Comparison of ENCODE assay signal across 17 cellular contexts in genomic region chr18:22550861-22551260, GRCh38.
A peak's percentile ranks its signal among the peaks of the same experiment; 100 is the strongest.
DNase-seq lines count a peak whose midpoint lies in the region; ATAC-seq and TF ChIP-seq lines count a peak whose summit lies in the region.
"Had no signal": no experiment of that assay in that cellular context is flagged by ENCODE, and none has a peak within 500 bp of the region (broad histone marks: within the 10 kb centered on the region; RNA-seq: fewer than 3 reads in every experiment).

No MANE protein-coding gene starts in this region.

- no peak overlapping the region for H2BK120ac ChIP-seq in mesenchymal stem cell (ENCODE audit: low read depth, low read length)

- peaks cover 11% of the 10 kb centered on the region for H3F3A ChIP-seq in PC-3 (ENCODE audit: low read length, unreplicated experiment)

- ATAC-seq in PC-3 (no peak), HG03196 (IDR thresholded peaks at IDR 0.05; ENCODE audit: unreplicated experiment) (no peak)
- ATAC-seq: GM12878, Right ventricle myocardium inferior had no signal

- H3K27me3 ChIP-seq in PC-3 (ENCODE audit: low read length) (no peaks in the 10 kb centered on the region), brain microvascular endothelial cell (replicated peaks) (no peaks in the 10 kb centered on the region), mesenchymal stem cell (ENCODE audit: control insufficient read depth in 1 of 2, insufficient read depth in 1 of 2, low read length in 2 of 2) (peaks cover 0 to 4% of the 10 kb centered on the region in 2 experiments)

- no peak overlapping the region for H3K18ac ChIP-seq in mesenchymal stem cell (ENCODE audit: low read depth in 1 of 2, low read length in 2 of 2)

- no peak overlapping the region for H2AFZ ChIP-seq in PC-3 (ENCODE audit: low read length)
- H2AFZ ChIP-seq in mesenchymal stem cell (ENCODE audit: low read depth, low read length): no peak overlapping the region

- no peaks in the 10 kb centered on the region for H3K9me3 ChIP-seq in PC-3 (ENCODE audit: low read length)
- no peaks in the 10 kb centered on the region for H3K9me3 ChIP-seq in mesenchymal stem cell (ENCODE audit: control insufficient read depth, low read length)
- H3K9me3 ChIP-seq: Caco-2, SK-N-SH had no signal

- no peak overlapping the region for H4K8ac ChIP-seq in mesenchymal stem cell (ENCODE audit: low read length)

- no peak overlapping the region for H2BK15ac ChIP-seq in mesenchymal stem cell (ENCODE audit: low read depth, poor library complexity, severe bottlenecking)

- H2AK5ac ChIP-seq in mesenchymal stem cell (ENCODE audit: low read length, severe bottlenecking): peak overlapping the region; percentile 61

- intact Hi-C loops in PC-3 (cut with micrococcal nuclease): no loop called here

- H2BK12ac ChIP-seq in mesenchymal stem cell (ENCODE audit: low read length in 2 of 2): peak overlapping the region in 1 of 2 experiments; percentile 79

- H3K27ac ChIP-seq in PC-3 (ENCODE audit: low read length): peak overlapping the region; percentile 96
- peak overlapping the region; percentile 78 for H3K27ac ChIP-seq in brain microvascular endothelial cell
- H3K27ac ChIP-seq in mesenchymal stem cell (ENCODE audit: low read length, poor library complexity, severe bottlenecking): peak overlapping the region; percentile 89

- peak overlapping the region; percentile 73 for H3K9ac ChIP-seq in PC-3 (ENCODE audit: low read length)
- no peak overlapping the region for H3K9ac ChIP-seq in mesenchymal stem cell (ENCODE audit: low read length)
- H3K9ac ChIP-seq: SK-N-SH had no signal

- TSS peak; percentile 80 for BruUV-seq in PC-3 (replicated peaks; lab: Mats Ljungman, UMichigan)

- H3K4me3 ChIP-seq in PC-3 (ENCODE audit: low read length): no peak overlapping the region
- no peak overlapping the region for H3K4me3 ChIP-seq in brain microvascular endothelial cell (ENCODE audit: low read depth, low read length)
- H3K4me3 ChIP-seq in mesenchymal stem cell (ENCODE audit: insufficient read depth in 1 of 2, low read depth in 1 of 2, low read length in 2 of 2): no peak overlapping the region
- H3K4me3 ChIP-seq: GM12878 had no signal

- H2BK5ac ChIP-seq in mesenchymal stem cell (ENCODE audit: low read depth, low read length, poor library complexity, severe bottlenecking): no peak overlapping the region

- POLR2A ChIA-PET in PC-3 (lab: Charles Lee; ENCODE audit: unreplicated experiment): no interaction called here

- TF ChIP-seq CTCF in PC-3 (conservative IDR thresholded peaks at IDR 0.05; ENCODE audit: low read depth, low read length): no peak
- TF ChIP-seq CTCF in brain microvascular endothelial cell (IDR thresholded peaks at IDR 0.05; ENCODE audit: low read depth, low read length, missing control alignments): no peak

- no peaks in the 10 kb centered on the region for H3K9me2 ChIP-seq in PC-3 (replicated peaks; ENCODE audit: low read length)
- H3K9me2 ChIP-seq: SK-N-SH had no signal

- no peak overlapping the region for H4K91ac ChIP-seq in mesenchymal stem cell (ENCODE audit: low read length)

- H3K36me3 ChIP-seq in PC-3 (ENCODE audit: low read depth, low read length): no peaks in the 10 kb centered on the region
- no peaks in the 10 kb centered on the region for H3K36me3 ChIP-seq in brain microvascular endothelial cell (replicated peaks)
- H3K36me3 ChIP-seq in mesenchymal stem cell (ENCODE audit: control insufficient read depth in 1 of 2, insufficient read depth in 2 of 2, low read depth in 1 of 2, low read length in 2 of 2): no peaks in the 10 kb centered on the region

- DNase-seq in A172 (ENCODE audit: low spot score) (peak; percentile 22), PC-3 (no peak), brain microvascular endothelial cell (no peak), mesenchymal stem cell (peak; percentile 17), DMS153 treated with DMSO at 0.1 percent for 48 hours (lab: John Stamatoyannopoulos, UW; ENCODE audit: unreplicated experiment) (no peak), midbrain (lab: John Stamatoyannopoulos, UW) (no peak)
- DNase-seq in effector CD8-positive, alpha-beta T cell (lab: John Stamatoyannopoulos, UW): no peak
- DNase-seq: AML-193, Caco-2, KG1, NCI-H1092 treated with DMSO at 0.1 percent for 48 hours, NCI-H187, NCI-H446, SK-N-SH had no signal

- CTCF ChIA-PET in PC-3 (lab: Charles Lee): no interaction called here

- no peaks in the 10 kb centered on the region for H3K79me2 ChIP-seq in PC-3 (ENCODE audit: low read length)

- 90% methylated on average over 1 of the region's 1 CpG for WGBS in mesenchymal stem cell

- H3K14ac ChIP-seq in mesenchymal stem cell (ENCODE audit: low read length in 2 of 2): no peak overlapping the region

- H3K4ac ChIP-seq in mesenchymal stem cell (ENCODE audit: low read depth in 1 of 2, low read length in 2 of 2): peak overlapping the region in 1 of 2 experiments; percentile 29

- H3K79me1 ChIP-seq in mesenchymal stem cell (replicated peaks; ENCODE audit: low read length, poor library complexity, severe bottlenecking): no peaks in the 10 kb centered on the region

- H3K4me1 ChIP-seq in PC-3 (ENCODE audit: insufficient read depth, low read length) (peaks cover 38% of the 10 kb centered on the region), mesenchymal stem cell (ENCODE audit: control insufficient read depth, insufficient read depth, low read depth, low read length) (peaks cover 3% of the 10 kb centered on the region)
- H3K4me1 ChIP-seq: Caco-2 had no signal

- no peak overlapping the region for H3K23ac ChIP-seq in mesenchymal stem cell (ENCODE audit: low read length in 2 of 2)

- H4K20me1 ChIP-seq in PC-3 (ENCODE audit: low read length): no peaks in the 10 kb centered on the region

- in situ Hi-C loops in brain microvascular endothelial cell (cut with HindIII; ENCODE audit: low pct_ligation_motif_present, low sequenced_read_pairs): loop anchor here (25.0 kb wide), 1 partner anchor 364 kb away; no protein-coding TSS in a partner anchor

- H3K4me2 ChIP-seq in PC-3 (ENCODE audit: low read length) (peak overlapping the region; percentile 57), mesenchymal stem cell (ENCODE audit: low read length, poor library complexity, severe bottlenecking) (no peak overlapping the region)
- H3K4me2 ChIP-seq: SK-N-SH had no signal

Comparison
In these comparisons a context has a peak if more than half of its experiments do, and no peak if none do; other contexts are left out.
1. DNase-seq: peak in A172 (single experiment) and mesenchymal stem cell (single experiment); none in PC-3 (single experiment), brain microvascular endothelial cell (single experiment), DMS153 treated with DMSO at 0.1 percent for 48 hours (single experiment), midbrain (single experiment) and effector CD8-positive, alpha-beta T cell (single experiment).
2. Peak in every context shown above with its lines, with median percentiles within 50 percentile points of each other: H3K27ac ChIP-seq.